In the genomic region with DNA sequence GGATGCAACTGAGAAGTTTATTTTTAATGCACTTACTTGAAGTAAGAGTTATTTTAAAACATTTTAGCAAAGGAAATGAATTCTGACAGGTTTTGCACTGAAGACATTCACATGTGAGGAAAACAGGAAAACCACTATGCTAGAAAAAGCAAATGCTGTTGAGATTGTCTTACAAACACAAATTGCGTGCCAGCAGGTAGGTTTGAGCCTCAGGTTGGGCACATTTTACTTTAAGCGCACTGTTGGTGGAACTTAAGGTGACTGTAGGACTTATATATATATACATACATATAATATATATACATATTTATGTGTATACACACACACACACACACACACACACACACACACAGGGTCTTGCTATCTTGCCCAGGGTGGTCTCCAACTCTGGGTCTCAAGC, we compare ENCODE assay signal across 7 cellular contexts. TPM values are rescaled to one million over a fixed set of nuclear protein-coding genes. Genes with fewer than 3 reads are reported as not detected.
"Had no signal": no experiment of that assay in that cellular context is flagged by ENCODE, and none has a peak within 500 bp of the region (broad histone marks: within the 10 kb centered on the region; RNA-seq: fewer than 3 reads in every experiment).

No MANE protein-coding gene starts in this region.

RNA-seq across cellular contexts. Expression of a gene that starts 43.5 kb away (rescaled TPM):
- total RNA-seq: K562, M059J, PC-3, Peyer's patch, Right ventricle myocardium superior, SJSA1 had no signal
- polyA plus RNA-seq: K562, SK-N-SH had no signal
